8 cellular contexts compared by ENCODE assay signal in genomic region chr15:26889298-26889898, GRCh38. TPM values are rescaled to one million over a fixed set of nuclear protein-coding genes. Genes with fewer than 3 reads are reported as not detected.
DNase-seq lines count a peak whose midpoint lies in the region; ATAC-seq and TF ChIP-seq lines count a peak whose summit lies in the region.

No MANE protein-coding gene starts in this region.

- no peak overlapping the region for H3K27ac ChIP-seq in smooth muscle cell (ENCODE audit: low read depth)

- WGBS in smooth muscle cell (ENCODE audit: low lambda C conversion rate) = 30% methylated on average over 5 of the region's 5 CpGs

- H3K4me1 Mint-ChIP-seq in effector memory CD8-positive, alpha-beta T cell (ENCODE audit: low read depth in 2 of 2) = no peaks in the 10 kb centered on the region

- H3K27me3 ChIP-seq in smooth muscle cell (ENCODE audit: low read depth) = no peaks in the 10 kb centered on the region

- H3K27me3 Mint-ChIP-seq in effector memory CD8-positive, alpha-beta T cell = no peaks in the 10 kb centered on the region

- no peak overlapping the region for H2AFZ ChIP-seq in smooth muscle cell (ENCODE audit: low read depth)

- H3F3A ChIP-seq in smooth muscle cell (ENCODE audit: low read depth) = no peaks in the 10 kb centered on the region

- no peaks in the 10 kb centered on the region for H3K4me1 ChIP-seq in smooth muscle cell (ENCODE audit: low read depth)

- H3K36me3 ChIP-seq in smooth muscle cell (ENCODE audit: low read depth) = no peaks in the 10 kb centered on the region

- H4K20me1 ChIP-seq in smooth muscle cell (ENCODE audit: low read depth) = no peaks in the 10 kb centered on the region

- H3K4me2 ChIP-seq in smooth muscle cell = no peak overlapping the region

- no peak overlapping the region for H3K4me3 ChIP-seq in smooth muscle cell

- no peak overlapping the region for H3K9ac ChIP-seq in smooth muscle cell (ENCODE audit: low read depth)

- peak; percentile 68 for DNase-seq in DMS114 treated with DMSO at 0.1 percent for 48 hours (lab: John Stamatoyannopoulos, UW; ENCODE audit: unreplicated experiment)
- peak; percentile 88 for DNase-seq in NCI-H82 (lab: John Stamatoyannopoulos, UW)
- DNase-seq in activated T-cell treated with anti-CD3 and anti-CD28 coated beads for 48 hours (ENCODE audit: low read depth) = peak; percentile 24
- DNase-seq in glomerular endothelial cell (ENCODE audit: extremely low read depth, low read depth, low spot score) = peak; percentile 64
- DNase-seq in smooth muscle cell (lab: John Stamatoyannopoulos, UW; ENCODE audit: unreplicated experiment) = no peak
- DNase-seq in effector memory CD8-positive, alpha-beta T cell = no peak

- peak; percentile 47 for ATAC-seq in HG03354 (IDR thresholded peaks at IDR 0.05; ENCODE audit: poor library complexity, severe bottlenecking, unreplicated experiment)
- no peak for ATAC-seq in HG03460 (IDR thresholded peaks at IDR 0.05; ENCODE audit: unreplicated experiment)
- ATAC-seq in effector memory CD8-positive, alpha-beta T cell (replicated peaks) = no peak

- TF ChIP-seq CTCF in smooth muscle cell (IDR thresholded peaks at IDR 0.05; ENCODE audit: borderline replicate concordance, insufficient read depth, poor library complexity, severe bottlenecking) = peak; percentile 84

- H3K27ac Mint-ChIP-seq in effector memory CD8-positive, alpha-beta T cell = no peak overlapping the region

- peaks cover 7 to 12% of the 10 kb centered on the region in 2 donors for H3K9me3 Mint-ChIP-seq in effector memory CD8-positive, alpha-beta T cell

- H3K36me3 Mint-ChIP-seq in effector memory CD8-positive, alpha-beta T cell (ENCODE audit: insufficient read depth) = no peaks in the 10 kb centered on the region

- no peak overlapping the region for H3K4me3 Mint-ChIP-seq in effector memory CD8-positive, alpha-beta T cell

- H3K79me2 ChIP-seq in smooth muscle cell (ENCODE audit: low read depth) = no peaks in the 10 kb centered on the region

- no peaks in the 10 kb centered on the region for H3K9me3 ChIP-seq in smooth muscle cell (replicated peaks; ENCODE audit: low read depth)

RNA-seq across cellular contexts. Expression of gene GABRA5, which starts 22.5 kb away (rescaled TPM):
- total RNA-seq in glomerular endothelial cell = not detected in 2 replicates
- total RNA-seq in smooth muscle cell = 0.27 and 0.40 TPM in 2 replicates
- polyA plus RNA-seq in smooth muscle cell = 0.47 TPM in 1 of 2 replicates, not detected in the other

Comparison
In these comparisons a context has a peak if more than half of its experiments do, and no peak if none do; other contexts are left out.
1. DNase-seq: peak in DMS114 treated with DMSO at 0.1 percent for 48 hours (single experiment), NCI-H82 (single experiment), activated T-cell treated with anti-CD3 and anti-CD28 coated beads for 48 hours (single experiment) and glomerular endothelial cell (single experiment); none in smooth muscle cell (single experiment) and effector memory CD8-positive, alpha-beta T cell (0 of 3).